23 cellular contexts compared by ENCODE assay signal in the genomic region with DNA sequence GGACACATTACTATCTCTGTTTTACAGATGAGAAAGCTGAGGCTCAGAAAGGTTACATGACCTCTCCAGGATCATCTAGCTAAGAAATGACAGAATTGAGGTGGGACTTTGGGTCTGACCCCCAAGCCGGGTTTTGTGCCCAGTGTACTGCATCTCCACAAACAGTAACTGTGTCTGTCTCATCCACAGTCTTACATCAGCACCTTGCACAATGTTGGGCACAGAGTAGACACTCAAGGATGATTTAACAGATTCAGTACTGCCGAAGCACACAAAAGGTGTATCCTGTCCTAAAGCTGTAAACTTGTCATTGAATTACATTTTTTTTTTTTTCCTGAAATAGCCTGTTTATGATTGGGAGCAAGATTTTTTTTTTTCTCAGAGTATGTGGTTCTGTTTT.
DNase-seq lines count a peak whose midpoint lies in the region; ATAC-seq lines count a peak whose summit lies in the region.
"Had no signal": no experiment of that assay in that cellular context is flagged by ENCODE, and none has a peak within 500 bp of the region (broad histone marks: within the 10 kb centered on the region; RNA-seq: fewer than 3 reads in every experiment).

No MANE protein-coding gene starts in this region.

- POLR2A ChIA-PET in activated CD4-positive, alpha-beta T cell treated with anti-CD3 and anti-CD28 coated beads, Interleukin-2, amount 10 ng/mL, durations not matched to agents 7 days and 5 days (lab: Charles Lee): no interaction called here

- H3K9me3 Mint-ChIP-seq in activated CD4-positive, alpha-beta T cell treated with anti-CD3 and anti-CD28 coated beads, Interleukin-2, amount 10 ng/mL, durations not matched to agents 7 days and 5 days: peaks cover 3% of the 10 kb centered on the region

- no peak overlapping the region for H3K27ac Mint-ChIP-seq in activated CD4-positive, alpha-beta T cell treated with anti-CD3 and anti-CD28 coated beads, Interleukin-2, amount 10 ng/mL, durations not matched to agents 7 days and 5 days
- H3K27ac Mint-ChIP-seq: CD14-positive monocyte; CD4-positive, alpha-beta T cell; CD8-positive, alpha-beta T cell had no signal

- CTCF ChIA-PET in activated CD4-positive, alpha-beta T cell treated with anti-CD3 and anti-CD28 coated beads, Interleukin-2, amount 10 ng/mL, durations not matched to agents 7 days and 5 days (lab: Charles Lee): interaction anchor here (1.1 to 1.5 kb wide), 2 partner anchors 16 to 27 kb away, joined by 3 to 5 read pairs; no protein-coding TSS in a partner anchor

- H3K36me3 Mint-ChIP-seq in activated CD4-positive, alpha-beta T cell treated with anti-CD3 and anti-CD28 coated beads, Interleukin-2, amount 10 ng/mL, durations not matched to agents 7 days and 5 days (ENCODE audit: low read depth): no peaks in the 10 kb centered on the region
- H3K36me3 Mint-ChIP-seq: CD14-positive monocyte; CD8-positive, alpha-beta T cell had no signal

- DNase-seq in D341Med (ENCODE audit: low spot score) (peak; percentile 17), NCI-H460 (ENCODE audit: extremely low read depth, low read depth) (peak; percentile 38), islet precursor cell (peak; percentile 9), CD1c-positive myeloid dendritic cell (ENCODE audit: extremely low spot score) (no peak)
- DNase-seq in activated CD4-positive, alpha-beta T cell treated with anti-CD3 and anti-CD28 coated beads, Interleukin-2, amount 10 ng/mL, durations not matched to agents 7 days and 5 days: no peak
- DNase-seq: 8988T; ACHN; BE2C; C1 segment of cervical spinal cord; Caco-2; Calu3; CD4-positive, alpha-beta T cell; CD8-positive, alpha-beta T cell; DMS 273 treated with DMSO at 0.1 percent for 48 hours; DMS153; DMS53; DMS79; DND-41; EL; GDM1 had no signal

- no peak for ATAC-seq in HG02798 (IDR thresholded peaks at IDR 0.05; ENCODE audit: poor library complexity, unreplicated experiment)
- ATAC-seq: CD8-positive, alpha-beta T cell; GM12878 had no signal

- H3K4me3 Mint-ChIP-seq in activated CD4-positive, alpha-beta T cell treated with anti-CD3 and anti-CD28 coated beads, Interleukin-2, amount 10 ng/mL, durations not matched to agents 7 days and 5 days: no peak overlapping the region
- H3K4me3 Mint-ChIP-seq: CD14-positive monocyte; CD4-positive, alpha-beta T cell; CD8-positive, alpha-beta T cell had no signal

- H3K27me3 Mint-ChIP-seq in activated CD4-positive, alpha-beta T cell treated with anti-CD3 and anti-CD28 coated beads, Interleukin-2, amount 10 ng/mL, durations not matched to agents 7 days and 5 days: no peaks in the 10 kb centered on the region

- no peaks in the 10 kb centered on the region for H3K4me1 Mint-ChIP-seq in activated CD4-positive, alpha-beta T cell treated with anti-CD3 and anti-CD28 coated beads, Interleukin-2, amount 10 ng/mL, durations not matched to agents 7 days and 5 days
- H3K4me1 Mint-ChIP-seq: CD14-positive monocyte had no signal

Comparison
In these comparisons a context has a peak if more than half of its experiments do, and no peak if none do; other contexts are left out.
1. DNase-seq: peak in D341Med (single experiment), NCI-H460 (single experiment) and islet precursor cell (single experiment); none in CD1c-positive myeloid dendritic cell (single experiment) and activated CD4-positive, alpha-beta T cell treated with anti-CD3 and anti-CD28 coated beads, Interleukin-2, amount 10 ng/mL, durations not matched to agents 7 days and 5 days (single experiment).